Comparison of ENCODE assay signal across 7 cellular contexts in the genomic region with DNA sequence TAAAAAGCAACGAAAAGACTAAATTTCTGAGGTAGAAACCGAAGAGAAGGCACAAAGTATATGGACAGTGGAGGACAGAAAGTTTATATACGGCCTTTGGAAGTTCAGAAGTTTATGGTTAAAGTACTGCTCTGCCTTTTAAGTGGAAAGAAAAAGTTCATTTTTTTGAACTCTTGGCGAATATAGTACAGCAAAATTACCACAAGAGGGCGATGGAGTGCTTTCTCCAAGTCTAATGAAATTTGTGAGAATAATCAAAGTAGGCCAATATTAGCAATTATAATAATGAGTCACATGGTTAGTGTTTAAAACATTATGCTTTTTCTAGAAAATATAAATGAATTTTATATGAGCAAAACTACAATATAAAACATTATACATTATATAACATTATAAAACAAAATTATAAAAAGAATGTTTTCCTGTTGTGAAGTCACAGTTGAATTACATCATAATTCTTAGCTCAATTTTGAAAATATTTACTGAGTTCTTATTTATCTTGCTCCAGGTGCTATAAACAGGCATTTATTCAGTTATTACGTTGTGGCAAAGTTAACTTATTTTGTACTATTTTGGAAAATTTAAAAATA.
DNase-seq lines count a peak whose midpoint lies in the region; ATAC-seq and TF ChIP-seq lines count a peak whose summit lies in the region.

No MANE protein-coding gene starts in this region.

- DNase-seq in Caki2 (ENCODE audit: low read depth) (peak; percentile 18), fibroblast of the aortic adventitia (ENCODE audit: low read depth) (peak; percentile 73), sciatic nerve (ENCODE audit: low spot score) (no peak), SHP77 treated with DMSO at 0.1 percent for 48 hours (lab: John Stamatoyannopoulos, UW) (no peak)

- peak; percentile 51 for ATAC-seq in GM18508 (IDR thresholded peaks at IDR 0.05; ENCODE audit: insufficient read depth, unreplicated experiment)
- ATAC-seq in HG03442 (IDR thresholded peaks at IDR 0.05; ENCODE audit: unreplicated experiment) = peak; percentile 72
- ATAC-seq in SK-N-SH treated with all-trans-retinoic acid at 6 μM for 48 hours = peak; percentile 65
- peak; percentile 54 for ATAC-seq in sciatic nerve

- no peak overlapping the region for H3K4me3 ChIP-seq in fibroblast of the aortic adventitia (ENCODE audit: low read depth, low read length)

- intact Hi-C loops in sciatic nerve (cut with DNase I) = no loop called here

- in situ Hi-C loops in Caki2 (cut with HindIII; ENCODE audit: low pct_unique_long_range_greater_than_20kb, low sequenced_read_pairs) = no loop called here

- peak; percentile 81 for TF ChIP-seq CTCF in fibroblast of the aortic adventitia (IDR thresholded peaks at IDR 0.05; ENCODE audit: insufficient read depth, low read length)

TF ChIP-seq in SK-N-SH treated with all-trans-retinoic acid at 6 μM for 48 hours, 23 proteins besides CTCF, POLR2A, EP300 and RAD21:
- TF ChIP-seq TOX (CRISPR knock-in tag; IDR thresholded peaks at IDR 0.05; ENCODE audit: borderline replicate concordance) (no peak), ZNF70 (CRISPR knock-in tag; IDR thresholded peaks at IDR 0.05) (no peak), ZFP3 (CRISPR knock-in tag; IDR thresholded peaks at IDR 0.05) (no peak)

Comparison
In these comparisons a context has a peak if more than half of its experiments do, and no peak if none do; other contexts are left out.
1. DNase-seq: peak in Caki2 (single experiment) and fibroblast of the aortic adventitia (single experiment); none in sciatic nerve (single experiment) and SHP77 treated with DMSO at 0.1 percent for 48 hours (single experiment).
2. Peak in every context shown above with its lines, with median percentiles within 50 percentile points of each other: ATAC-seq.